In genomic region chr17:29112780-29113295, GRCh38 we compare ENCODE assay signal across 14 cellular contexts.
A peak's percentile ranks its signal among the peaks of the same experiment; 100 is the strongest.
DNase-seq lines count a peak whose midpoint lies in the region; ATAC-seq, FAIRE-seq and TF ChIP-seq lines count a peak whose summit lies in the region.
"Had no signal": no experiment of that assay in that cellular context is flagged by ENCODE, and none has a peak within 500 bp of the region (broad histone marks: within the 10 kb centered on the region; RNA-seq: fewer than 3 reads in every experiment).

No MANE protein-coding gene starts in this region.

- peaks cover 43% of the 10 kb centered on the region for H3K36me3 ChIP-seq in WERI-Rb-1
- H3K36me3 ChIP-seq in heart left ventricle = peaks cover 0 to 86% (median 72%) of the 10 kb centered on the region in 9 donors

- DNase-seq in DMS 273 (lab: John Stamatoyannopoulos, UW; ENCODE audit: unreplicated experiment) (peak; percentile 46), DMS 273 treated with DMSO at 0.1 percent for 48 hours (lab: John Stamatoyannopoulos, UW) (no peak), WERI-Rb-1 (no peak), heart left ventricle (peak in 4 of 5 donors; percentile 52 to 85 (median 67)), superior temporal gyrus (ENCODE audit: extremely low spot score) (peak; percentile 58), GM12891 (ENCODE audit: insufficient read length, low spot score) (no peak), NCI-H1105 treated with DMSO at 0.1 percent for 48 hours (lab: John Stamatoyannopoulos, UW) (no peak)
- DNase-seq: activated CD4-positive, alpha-beta T cell treated with anti-CD3 and anti-CD28 coated beads, Interleukin-2, amount 10 ng/mL, durations not matched to agents 7 days and 5 days; erythroblast; NCI-H1417; RPMI8226 had no signal

- no peak for FAIRE-seq in GM12891 (lab: Jason Lieb, UNC)

- intact Hi-C loops in heart left ventricle (cut with DNase I) = loop anchor here in 6 of 10 donors (1.0 to 5.0 kb wide), 6 partner anchors 36 to 148 kb away; no protein-coding TSS in a partner anchor

- peaks cover 15 to 55% (median 37%) of the 10 kb centered on the region in 12 donors for H3K4me1 ChIP-seq in heart left ventricle

- WGBS in heart left ventricle, 4 donors = 24 to 37% (median 30%) methylated on average over 9 to 11 of the region's 11 CpGs

- no peak overlapping the region for H3K4me3 ChIP-seq in WERI-Rb-1 (ENCODE audit: low read depth, low read length)
- no peak overlapping the region for H3K4me3 ChIP-seq in heart left ventricle
- H3K4me3 ChIP-seq: left lung had no signal

- H3K27me3 ChIP-seq in WERI-Rb-1 (ENCODE audit: insufficient read depth, low read depth, severe bottlenecking) = no peaks in the 10 kb centered on the region
- H3K27me3 ChIP-seq in heart left ventricle = no peaks in the 10 kb centered on the region
- H3K27me3 ChIP-seq: left lung had no signal

- ATAC-seq in heart left ventricle (peak in 2 of 4 donors; percentile 24), HG03354 (IDR thresholded peaks at IDR 0.05; ENCODE audit: poor library complexity, severe bottlenecking, unreplicated experiment) (no peak)
- ATAC-seq: left lung had no signal

- H3K27ac ChIP-seq in WERI-Rb-1 = peak overlapping the region; percentile 87
- H3K27ac ChIP-seq in heart left ventricle = peak overlapping the region in 10 of 12 donors; percentile 17 to 59 (median 48)
- H3K27ac ChIP-seq: 22Rv1, left lung had no signal

- TF ChIP-seq POLR2A in heart left ventricle (IDR thresholded peaks at IDR 0.05) (no peak), GM12891 (IDR thresholded peaks at IDR 0.05; ENCODE audit: low read depth, low read length) (no peak)

- no peak for TF ChIP-seq CTCF in WERI-Rb-1 (IDR thresholded peaks at IDR 0.05; ENCODE audit: low read depth, low read length)
- no peak for TF ChIP-seq CTCF in heart left ventricle (IDR thresholded peaks at IDR 0.05)

- H3K9me3 ChIP-seq in WERI-Rb-1 (ENCODE audit: severe bottlenecking) (no peaks in the 10 kb centered on the region), heart left ventricle (no peaks in the 10 kb centered on the region)
- H3K9me3 ChIP-seq: left lung had no signal

TF ChIP-seq in GM12891, 5 proteins besides CTCF, POLR2A, EP300 and RAD21:
- TF ChIP-seq POU2F2 (IDR thresholded peaks at IDR 0.05; ENCODE audit: low read depth, low read length) = no peak
- TF ChIP-seq TAF1 (IDR thresholded peaks at IDR 0.05; ENCODE audit: low read depth, low read length) = no peak
TF ChIP-seq in GM12891: peak in this region for 0.

Comparison
In these comparisons a context has a peak if more than half of its experiments do, and no peak if none do; other contexts are left out.
1. DNase-seq: peak in DMS 273 (single experiment), heart left ventricle (4 of 5) and superior temporal gyrus (single experiment); none in DMS 273 treated with DMSO at 0.1 percent for 48 hours (single experiment), WERI-Rb-1 (single experiment), GM12891 (single experiment) and NCI-H1105 treated with DMSO at 0.1 percent for 48 hours (single experiment).